ENCODE assay signal across 15 cellular contexts in the genomic region with DNA sequence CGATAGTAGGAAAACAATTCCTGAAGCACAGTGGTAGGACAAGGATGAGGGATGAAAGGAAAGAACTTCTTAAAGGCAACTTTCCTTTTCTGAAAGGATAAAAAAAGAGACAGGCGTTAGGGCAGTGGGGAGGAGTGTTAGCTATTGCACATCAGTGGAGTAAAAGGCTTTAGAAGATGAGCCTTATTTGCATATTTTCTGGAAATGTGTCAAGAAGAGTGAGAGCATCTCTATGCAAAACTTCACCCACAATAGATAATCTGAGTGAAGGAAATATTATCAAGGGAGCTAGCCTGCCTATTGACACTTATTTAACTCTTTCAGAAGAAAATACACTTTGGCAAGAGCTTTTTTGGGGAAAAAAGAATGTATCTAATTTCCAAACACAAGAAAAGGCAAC.
A peak's percentile ranks its signal among the peaks of the same experiment; 100 is the strongest.
DNase-seq lines count a peak whose midpoint lies in the region; ATAC-seq and TF ChIP-seq lines count a peak whose summit lies in the region.
"Had no signal": no experiment of that assay in that cellular context is flagged by ENCODE, and none has a peak within 500 bp of the region (broad histone marks: within the 10 kb centered on the region; RNA-seq: fewer than 3 reads in every experiment).

No MANE protein-coding gene starts in this region.

- TF ChIP-seq CTCF in tibial nerve (IDR thresholded peaks at IDR 0.05) (no peak), body of pancreas (IDR thresholded peaks at IDR 0.05) (no peak), upper lobe of right lung (IDR thresholded peaks at IDR 0.05) (no peak)

- no peaks in the 10 kb centered on the region for H3K27me3 ChIP-seq in Karpas-422 (ENCODE audit: low read length)
- H3K27me3 ChIP-seq in tibial nerve = no peaks in the 10 kb centered on the region
- no peaks in the 10 kb centered on the region for H3K27me3 ChIP-seq in body of pancreas
- no peaks in the 10 kb centered on the region for H3K27me3 ChIP-seq in upper lobe of right lung

- ATAC-seq in GM18870 (IDR thresholded peaks at IDR 0.05; ENCODE audit: unreplicated experiment) = peak; percentile 99
- peak; percentile 98 for ATAC-seq in GM21526 (IDR thresholded peaks at IDR 0.05; ENCODE audit: low FRiP score, unreplicated experiment)
- peak; percentile 87 for ATAC-seq in HG03025 (IDR thresholded peaks at IDR 0.05; ENCODE audit: low FRiP score, unreplicated experiment)
- ATAC-seq in body of pancreas = no peak
- ATAC-seq in upper lobe of right lung = no peak
- ATAC-seq: K562; natural killer cell treated with Interleukin-12 subunit alpha and Interleukin-12 subunit beta and Interleukin-15 and Interleukin-18, amount 100 ng/mL, for 72 hours; SK-N-SH treated with all-trans-retinoic acid at 6 μM for 48 hours had no signal

- H3K4me2 ChIP-seq in Karpas-422 (ENCODE audit: low read depth, low read length, poor library complexity, severe bottlenecking) = peak overlapping the region; percentile 37

- H2AFZ ChIP-seq in Karpas-422 (ENCODE audit: low read length) = no peak overlapping the region

- TF ChIP-seq POLR2A in tibial nerve (IDR thresholded peaks at IDR 0.05) = no peak
- no peak for TF ChIP-seq POLR2A in body of pancreas (IDR thresholded peaks at IDR 0.05)

- TF ChIP-seq EP300 in tibial nerve (IDR thresholded peaks at IDR 0.05) = no peak

- H3K9me3 ChIP-seq in Karpas-422 (ENCODE audit: low read length) (no peaks in the 10 kb centered on the region), tibial nerve (no peaks in the 10 kb centered on the region), body of pancreas (no peaks in the 10 kb centered on the region), upper lobe of right lung (no peaks in the 10 kb centered on the region)

- H3K9me2 ChIP-seq in Karpas-422 (replicated peaks; ENCODE audit: insufficient read depth, low read length) = no peaks in the 10 kb centered on the region

- H3K4me1 ChIP-seq in Karpas-422 (ENCODE audit: low read length) = peaks cover 16% of the 10 kb centered on the region
- H3K4me1 ChIP-seq in tibial nerve = no peaks in the 10 kb centered on the region
- no peaks in the 10 kb centered on the region for H3K4me1 ChIP-seq in body of pancreas
- no peaks in the 10 kb centered on the region for H3K4me1 ChIP-seq in upper lobe of right lung

- DNase-seq in Karpas-422 (peak; percentile 76), tibial nerve (ENCODE audit: low spot score in 2 of 2) (no peak), body of pancreas (no peak), upper lobe of right lung (no peak)
- no peak for DNase-seq in activated effector memory CD4-positive, alpha-beta T cell treated with anti-CD3 and anti-CD28 coated beads, Interleukin-2, amount 50 U/mL, for 16 hours
- DNase-seq: activated CD4-positive, CD25-positive, alpha-beta regulatory T cell; activated T-cell treated with anti-CD3 and anti-CD28 coated beads, Interleukin-2, amount 50 U/mL, for 24 hours; endodermal cell; NCI-H2081 had no signal

- H3K36me3 ChIP-seq in Karpas-422 (ENCODE audit: insufficient read depth, low read length) = no peaks in the 10 kb centered on the region
- no peaks in the 10 kb centered on the region for H3K36me3 ChIP-seq in tibial nerve
- H3K36me3 ChIP-seq in body of pancreas (replicated peaks in 1 of 2; ENCODE audit: insufficient read depth in 1 of 2, low read depth in 2 of 2) = no peaks in the 10 kb centered on the region
- H3K36me3 ChIP-seq in upper lobe of right lung = no peaks in the 10 kb centered on the region

- no peak overlapping the region for H3K9ac ChIP-seq in Karpas-422 (ENCODE audit: low read length)

- no peak overlapping the region for H3K4me3 ChIP-seq in Karpas-422 (ENCODE audit: low read length)
- no peak overlapping the region for H3K4me3 ChIP-seq in tibial nerve
- H3K4me3 ChIP-seq in body of pancreas = no peak overlapping the region
- no peak overlapping the region for H3K4me3 ChIP-seq in upper lobe of right lung
- H3K4me3 ChIP-seq: K562 had no signal

- intact Hi-C loops in body of pancreas (cut with DNase I) (no loop called here), upper lobe of right lung (cut with DNase I) (no loop called here)

- no peaks in the 10 kb centered on the region for H3K79me2 ChIP-seq in Karpas-422 (ENCODE audit: low read length)

- no peaks in the 10 kb centered on the region for H4K20me1 ChIP-seq in Karpas-422 (ENCODE audit: insufficient read depth, low read depth, low read length)

- WGBS in tibial nerve, 2 donors = 68 to 71% methylated on average over 2 of the region's 2 CpGs
- 42 to 51% methylated on average over 2 of the region's 2 CpGs for WGBS in body of pancreas, 2 donors

- H3K27ac ChIP-seq in Karpas-422 (ENCODE audit: low read length) (no peak overlapping the region), tibial nerve (no peak overlapping the region), body of pancreas (no peak overlapping the region), upper lobe of right lung (no peak overlapping the region)

Comparison
In these comparisons a context has a peak if more than half of its experiments do, and no peak if none do; other contexts are left out.
1. ATAC-seq: peak in GM18870 (single experiment), GM21526 (single experiment) and HG03025 (single experiment); none in body of pancreas (single experiment) and upper lobe of right lung (single experiment).